ENCODE assay signal across 26 cellular contexts in the genomic region with DNA sequence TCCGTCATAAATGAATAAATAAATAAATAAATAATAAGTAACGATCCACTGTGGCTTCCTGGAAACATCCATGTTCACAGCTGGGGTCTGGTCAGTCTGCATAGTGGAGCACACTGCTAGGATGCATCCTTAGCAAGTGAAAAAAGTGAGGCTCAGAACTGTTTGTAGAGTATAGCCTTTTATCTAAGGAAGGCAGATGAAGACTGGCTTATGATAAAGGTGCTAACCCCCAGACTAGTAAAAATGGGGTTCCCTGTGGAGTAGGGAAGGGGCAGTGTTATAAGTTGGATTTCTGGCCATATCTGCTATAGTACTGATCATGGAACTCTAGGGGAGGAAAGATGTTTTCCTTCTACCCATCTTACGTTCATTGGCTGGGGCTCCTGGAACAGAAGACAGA. TPM values are rescaled to one million over a fixed set of nuclear protein-coding genes. Genes with fewer than 3 reads are reported as not detected.
DNase-seq lines count a peak whose midpoint lies in the region; ATAC-seq and TF ChIP-seq lines count a peak whose summit lies in the region.
"Had no signal": no experiment of that assay in that cellular context is flagged by ENCODE, and none has a peak within 500 bp of the region (broad histone marks: within the 10 kb centered on the region; RNA-seq: fewer than 3 reads in every experiment).

No MANE protein-coding gene starts in this region.

- H3K36me3 Mint-ChIP-seq in activated naive CD4-positive, alpha-beta T cell treated with anti-CD3 and anti-CD28 coated beads, Interleukin-2, amount 50 U/mL, for 24 hours, result no peaks in the 10 kb centered on the region
- H3K36me3 Mint-ChIP-seq in activated naive CD8-positive, alpha-beta T cell treated with anti-CD3 and anti-CD28 coated beads, Interleukin-2, amount 50 U/mL, for 24 hours (ENCODE audit: low read depth), result no peaks in the 10 kb centered on the region
- peaks cover 13% of the 10 kb centered on the region for H3K36me3 Mint-ChIP-seq in stimulated activated effector memory CD8-positive, alpha-beta T cell treated with anti-CD3 and anti-CD28 coated beads, Interleukin-12 subunit alpha, Interleukin-12 subunit beta, amount 100 ng/mL, for 72 hours

- H3K4me3 Mint-ChIP-seq in activated naive CD4-positive, alpha-beta T cell treated with anti-CD3 and anti-CD28 coated beads, Interleukin-2, amount 50 U/mL, for 24 hours, result no peak overlapping the region
- H3K4me3 Mint-ChIP-seq in activated naive CD8-positive, alpha-beta T cell treated with anti-CD3 and anti-CD28 coated beads, Interleukin-2, amount 50 U/mL, for 24 hours, result no peak overlapping the region
- no peak overlapping the region for H3K4me3 Mint-ChIP-seq in stimulated activated effector memory CD8-positive, alpha-beta T cell treated with anti-CD3 and anti-CD28 coated beads, Interleukin-12 subunit alpha, Interleukin-12 subunit beta, amount 100 ng/mL, for 72 hours

- TF ChIP-seq CTCF in thyroid gland (IDR thresholded peaks at IDR 0.05), result no peak

- H3K27me3 Mint-ChIP-seq in activated naive CD4-positive, alpha-beta T cell treated with anti-CD3 and anti-CD28 coated beads, Interleukin-2, amount 50 U/mL, for 24 hours, result no peaks in the 10 kb centered on the region
- H3K27me3 Mint-ChIP-seq in activated naive CD8-positive, alpha-beta T cell treated with anti-CD3 and anti-CD28 coated beads, Interleukin-2, amount 50 U/mL, for 24 hours, result no peaks in the 10 kb centered on the region
- H3K27me3 Mint-ChIP-seq: IgD-negative memory B cell, progenitor cell of endocrine pancreas had no signal

- H3K36me3 ChIP-seq in thyroid gland, result no peaks in the 10 kb centered on the region
- H3K36me3 ChIP-seq: ascending aorta had no signal

- H3K9me3 ChIP-seq in thyroid gland, result no peaks in the 10 kb centered on the region
- H3K9me3 ChIP-seq: ascending aorta, neutrophil, SJCRH30, testis had no signal

- H3K4me3 ChIP-seq in thyroid gland (replicated peaks in 1 of 3), result no peak overlapping the region
- H3K4me3 ChIP-seq: ascending aorta, coronary artery, SJCRH30, testis had no signal

- H3K27ac Mint-ChIP-seq in activated naive CD4-positive, alpha-beta T cell treated with anti-CD3 and anti-CD28 coated beads, Interleukin-2, amount 50 U/mL, for 24 hours, result peak overlapping the region; percentile 84
- H3K27ac Mint-ChIP-seq in activated naive CD8-positive, alpha-beta T cell treated with anti-CD3 and anti-CD28 coated beads, Interleukin-2, amount 50 U/mL, for 24 hours, result peak overlapping the region; percentile 12
- peak overlapping the region; percentile 11 for H3K27ac Mint-ChIP-seq in stimulated activated effector memory CD8-positive, alpha-beta T cell treated with anti-CD3 and anti-CD28 coated beads, Interleukin-12 subunit alpha, Interleukin-12 subunit beta, amount 100 ng/mL, for 72 hours
- H3K27ac Mint-ChIP-seq: progenitor cell of endocrine pancreas had no signal

- no peaks in the 10 kb centered on the region for H3K27me3 ChIP-seq in thyroid gland
- H3K27me3 ChIP-seq: ascending aorta, neutrophil, SJCRH30, testis had no signal

- TF ChIP-seq POLR2A in thyroid gland (IDR thresholded peaks at IDR 0.05), result no peak

- peaks cover 0 to 6% of the 10 kb centered on the region in 2 donors for H3K4me1 ChIP-seq in thyroid gland
- H3K4me1 ChIP-seq: ascending aorta, testis had no signal

- 36 to 37% methylated on average over 3 of the region's 3 CpGs for WGBS in thyroid gland, 2 donors

- intact Hi-C loops in thyroid gland (cut with DNase I), result no loop called here

- ATAC-seq in activated naive CD8-positive, alpha-beta T cell treated with anti-CD3 and anti-CD28 coated beads, Interleukin-2, amount 50 U/mL, for 24 hours, result no peak
- no peak for ATAC-seq in stimulated activated effector memory CD8-positive, alpha-beta T cell treated with anti-CD3 and anti-CD28 coated beads, Interleukin-12 subunit alpha, Interleukin-12 subunit beta, amount 100 ng/mL, for 72 hours
- no peak for ATAC-seq in GM19452 (IDR thresholded peaks at IDR 0.05; ENCODE audit: unreplicated experiment)
- no peak for ATAC-seq in GM18907 (IDR thresholded peaks at IDR 0.05; ENCODE audit: unreplicated experiment)
- ATAC-seq: left cardiac atrium had no signal

- H3K9me3 Mint-ChIP-seq in activated naive CD4-positive, alpha-beta T cell treated with anti-CD3 and anti-CD28 coated beads, Interleukin-2, amount 50 U/mL, for 24 hours, result no peaks in the 10 kb centered on the region
- no peaks in the 10 kb centered on the region for H3K9me3 Mint-ChIP-seq in activated naive CD8-positive, alpha-beta T cell treated with anti-CD3 and anti-CD28 coated beads, Interleukin-2, amount 50 U/mL, for 24 hours
- H3K9me3 Mint-ChIP-seq in stimulated activated effector memory CD8-positive, alpha-beta T cell treated with anti-CD3 and anti-CD28 coated beads, Interleukin-12 subunit alpha, Interleukin-12 subunit beta, amount 100 ng/mL, for 72 hours, result no peaks in the 10 kb centered on the region
- H3K9me3 Mint-ChIP-seq: IgD-negative memory B cell had no signal

- no peak overlapping the region for H3K27ac ChIP-seq in thyroid gland
- H3K27ac ChIP-seq: ascending aorta, coronary artery, neutrophil, SJCRH30, testis had no signal

- peaks cover 18% of the 10 kb centered on the region for H3K4me1 Mint-ChIP-seq in activated naive CD4-positive, alpha-beta T cell treated with anti-CD3 and anti-CD28 coated beads, Interleukin-2, amount 50 U/mL, for 24 hours
- H3K4me1 Mint-ChIP-seq in activated naive CD8-positive, alpha-beta T cell treated with anti-CD3 and anti-CD28 coated beads, Interleukin-2, amount 50 U/mL, for 24 hours, result peaks cover 32% of the 10 kb centered on the region
- peaks cover 21% of the 10 kb centered on the region for H3K4me1 Mint-ChIP-seq in stimulated activated effector memory CD8-positive, alpha-beta T cell treated with anti-CD3 and anti-CD28 coated beads, Interleukin-12 subunit alpha, Interleukin-12 subunit beta, amount 100 ng/mL, for 72 hours

- DNase-seq in activated naive CD4-positive, alpha-beta T cell (lab: John Stamatoyannopoulos, UW), result no peak
- DNase-seq in OCI-M1 (lab: John Stamatoyannopoulos, UW), result peak; percentile 34
- DNase-seq in activated naive CD8-positive, alpha-beta T cell treated with anti-CD3 and anti-CD28 coated beads, Interleukin-2, amount 50 U/mL, for 24 hours, result no peak
- DNase-seq in stimulated activated effector memory CD8-positive, alpha-beta T cell treated with anti-CD3 and anti-CD28 coated beads, Interleukin-12 subunit alpha, Interleukin-12 subunit beta, amount 100 ng/mL, for 72 hours (ENCODE audit: low spot score in 2 of 2), result no peak
- DNase-seq in thyroid gland, result no peak
- DNase-seq: activated naive CD4-positive, alpha-beta T cell treated with anti-CD3 and anti-CD28 coated beads, Interleukin-2, amount 50 U/mL, for 16 hours; activated T-cell treated with anti-CD3 and anti-CD28 coated beads, Interleukin-2, amount 50 U/mL, for 48 hours; effector memory CD4-positive, alpha-beta T cell; GOT3; left cardiac atrium; NCI-H1092; NCI-H2029 treated with DMSO at 0.1 percent for 48 hours; NCI-H226; NCI-H69; SJCRH30; stimulated activated naive CD4-positive, alpha-beta T cell treated with Interleukin-2 at 50 U/mL for 16 hours; T-helper 1 cell; testis had no signal

RNA-seq across cellular contexts. Expression of gene PKNOX1, which starts 15.9 kb away (rescaled TPM):
- total RNA-seq in thyroid gland, result 10 to 100 TPM; 21.3 to 36.2 (median 24.0) TPM

Comparison
In these comparisons a context has a peak if more than half of its experiments do, and no peak if none do; other contexts are left out.
1. H3K27ac Mint-ChIP-seq: peak in every context shown above with its lines; median percentile 84 in activated naive CD4-positive, alpha-beta T cell treated with anti-CD3 and anti-CD28 coated beads, Interleukin-2, amount 50 U/mL, for 24 hours; 12 in activated naive CD8-positive, alpha-beta T cell treated with anti-CD3 and anti-CD28 coated beads, Interleukin-2, amount 50 U/mL, for 24 hours; 11 in stimulated activated effector memory CD8-positive, alpha-beta T cell treated with anti-CD3 and anti-CD28 coated beads, Interleukin-12 subunit alpha, Interleukin-12 subunit beta, amount 100 ng/mL, for 72 hours.